In genomic region chr2:103402944-103403343, GRCh38 we compare ENCODE assay signal across 23 cellular contexts.
DNase-seq lines count a peak whose midpoint lies in the region; ATAC-seq, FAIRE-seq and TF ChIP-seq lines count a peak whose summit lies in the region.
"Had no signal": no experiment of that assay in that cellular context is flagged by ENCODE, and none has a peak within 500 bp of the region (broad histone marks: within the 10 kb centered on the region; RNA-seq: fewer than 3 reads in every experiment).

No MANE protein-coding gene starts in this region.

- H3K9me3 ChIP-seq in A549 = no peaks in the 10 kb centered on the region
- H3K9me3 ChIP-seq in HUES6 (ENCODE audit: control insufficient read depth, insufficient read depth, low read depth, low read length) = peaks cover 2% of the 10 kb centered on the region; the same call in 1 of the 2 replicates
- H3K9me3 ChIP-seq: MG63 had no signal

- no peak overlapping the region for H3K4me2 ChIP-seq in A549
- H3K4me2 ChIP-seq: KMS-11 had no signal

- intact Hi-C loops in CD14-positive monocyte (cut with micrococcal nuclease) = no loop called here

- TF ChIP-seq EP300 in A549 (IDR thresholded peaks at IDR 0.05) = no peak

- H3K36me3 ChIP-seq in HUES6 (ENCODE audit: control insufficient read depth, insufficient read depth, low read length) = no peaks in the 10 kb centered on the region
- H3K36me3 ChIP-seq: MG63 had no signal

- in situ Hi-C loops in astrocyte of the spinal cord (cut with HindIII; ENCODE audit: low sequenced_read_pairs) = no loop called here

- H3K4me3 Mint-ChIP-seq in CD14-positive monocyte = no peak overlapping the region

- WGBS in A549 (ENCODE audit: missing lambda C conversion rate) = 8% methylated on average over 5 of the region's 5 CpGs

- H3K9me3 Mint-ChIP-seq in CD14-positive monocyte = peaks cover 0 to 5% (median 1%) of the 10 kb centered on the region in 7 donors

- no peak for TF ChIP-seq POLR2A in A549 (IDR thresholded peaks at IDR 0.05; ENCODE audit: low read length)

- POLR2A ChIA-PET in A549 (lab: Yijun Ruan, JAX) = no interaction called here

- no peaks in the 10 kb centered on the region for H3K4me1 Mint-ChIP-seq in CD14-positive monocyte

- CTCF ChIA-PET in A549 (lab: Yijun Ruan, JAX) = no interaction called here

- H3K27ac ChIP-seq in A549 (no peak overlapping the region), HUES6 (ENCODE audit: low read depth, low read length) (peak overlapping the region; percentile 94)
- H3K27ac ChIP-seq: C4-2B, KMS-11 had no signal

- H3K4me3 ChIP-seq in A549 = no peak overlapping the region
- no peak overlapping the region; the same call in 1 of the 2 replicates for H3K4me3 ChIP-seq in HUES6 (ENCODE audit: low read depth, low read length)
- H3K4me3 ChIP-seq in astrocyte of the spinal cord (ENCODE audit: low read depth, low read length) = no peak overlapping the region
- H3K4me3 ChIP-seq: MG63 had no signal

- peak overlapping the region; percentile 87 for H3K9ac ChIP-seq in HUES6 (ENCODE audit: low read length)
- H3K9ac ChIP-seq: KMS-11 had no signal

- ATAC-seq in A549 (no peak), GM18498 (IDR thresholded peaks at IDR 0.05; ENCODE audit: unreplicated experiment) (no peak)
- ATAC-seq: HCT116, Panc1 had no signal

- no peak overlapping the region for H3K27ac Mint-ChIP-seq in CD14-positive monocyte

- no peaks in the 10 kb centered on the region for H3K4me1 ChIP-seq in A549
- peaks cover 40% of the 10 kb centered on the region for H3K4me1 ChIP-seq in HUES6 (ENCODE audit: control insufficient read depth, insufficient read depth, low read length)

- no peaks in the 10 kb centered on the region for H3K27me3 Mint-ChIP-seq in CD14-positive monocyte (ENCODE audit: low read depth in 3 of 3)

- no peaks in the 10 kb centered on the region for H3K36me3 Mint-ChIP-seq in CD14-positive monocyte

- no peak for TF ChIP-seq CTCF in A549 (IDR thresholded peaks at IDR 0.05)
- TF ChIP-seq CTCF in astrocyte of the spinal cord (IDR thresholded peaks at IDR 0.05; ENCODE audit: low read depth, low read length) = no peak
- no peak for TF ChIP-seq CTCF in CD14-positive monocyte (IDR thresholded peaks at IDR 0.05)

- no peaks in the 10 kb centered on the region for H3K27me3 ChIP-seq in HUES6 (ENCODE audit: control insufficient read depth, insufficient read depth, low read length)
- H3K27me3 ChIP-seq: MG63 had no signal

- no peak for FAIRE-seq in A549 (lab: Jason Lieb, UNC)
- FAIRE-seq: A204.1, G401.6, GM12891, GM19239 had no signal

- DNase-seq in A549 (ENCODE audit: low read depth in 1 of 2, low spot score in 1 of 2) (no peak), astrocyte of the spinal cord (ENCODE audit: low read depth, low spot score) (peak; percentile 11), kidney tubule cell (ENCODE audit: low spot score) (peak; percentile 9), ecto neural progenitor cell (ENCODE audit: low spot score) (no peak), CD14-positive monocyte (ENCODE audit: low spot score) (no peak), DMS79 treated with DMSO at 0.1 percent for 48 hours (lab: John Stamatoyannopoulos, UW) (no peak)
- DNase-seq: DMS53, MG63, NCI-H187 treated with DMSO at 0.1 percent for 48 hours, NCI-H2171, NCI-H510A, NCI-H82, SIG-M5 had no signal

- no peak for TF ChIP-seq RAD21 in A549 (conservative IDR thresholded peaks at IDR 0.05 in 1 of 2, IDR thresholded peaks at IDR 0.05 in 1 of 2)

TF ChIP-seq in A549, 52 proteins besides CTCF, POLR2A, EP300 and RAD21:
- no peak for TF ChIP-seq MYC (IDR thresholded peaks at IDR 0.05; ENCODE audit: borderline replicate concordance, low read length)
- no peak for TF ChIP-seq CBX8 (IDR thresholded peaks at IDR 0.05)
- 0 out of 2 replicates have a peak, but pooled peaks have one; percentile 12 for TF ChIP-seq USF2 (IDR thresholded peaks at IDR 0.05)
TF ChIP-seq in A549: peak in this region for 1.

Comparison
In these comparisons a context has a peak if more than half of its experiments do, and no peak if none do; other contexts are left out.
1. DNase-seq: peak in astrocyte of the spinal cord (single experiment) and kidney tubule cell (single experiment); none in A549 (0 of 2), ecto neural progenitor cell (single experiment), CD14-positive monocyte (single experiment) and DMS79 treated with DMSO at 0.1 percent for 48 hours (single experiment).